ENCODE assay signal across 8 cellular contexts in the genomic region with DNA sequence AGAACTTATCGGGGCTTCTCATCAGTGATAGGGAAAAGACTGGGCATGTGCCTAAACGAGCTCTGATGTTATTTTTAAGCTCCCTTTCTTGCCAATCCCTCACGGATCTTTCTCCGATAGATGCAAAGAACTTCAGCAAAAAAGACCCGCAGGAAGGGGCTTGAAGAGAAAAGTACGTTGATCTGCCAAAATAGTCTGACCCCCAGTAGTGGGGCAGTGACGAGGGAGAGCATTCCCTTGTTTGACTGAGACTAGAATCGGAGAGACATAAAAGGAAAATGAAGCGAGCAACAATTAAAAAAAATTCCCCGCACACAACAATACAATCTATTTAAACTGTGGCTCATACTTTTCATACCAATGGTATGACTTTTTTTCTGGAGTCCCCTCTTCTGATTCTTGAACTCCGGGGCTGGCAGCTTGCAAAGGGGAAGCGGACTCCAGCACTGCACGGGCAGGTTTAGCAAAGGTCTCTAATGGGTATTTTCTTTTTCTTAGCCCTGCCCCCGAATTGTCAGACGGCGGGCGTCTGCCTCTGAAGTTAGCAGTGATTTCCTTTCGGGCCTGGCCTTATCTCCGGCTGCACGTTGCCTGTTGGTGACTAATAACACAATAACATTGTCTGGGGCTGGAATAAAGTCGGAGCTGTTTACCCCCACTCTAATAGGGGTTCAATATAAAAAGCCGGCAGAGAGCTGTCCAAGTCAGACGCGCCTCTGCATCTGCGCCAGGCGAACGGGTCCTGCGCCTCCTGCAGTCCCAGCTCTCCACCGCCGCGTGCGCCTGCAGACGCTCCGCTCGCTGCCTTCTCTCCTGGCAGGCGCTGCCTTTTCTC. TPM values are rescaled to one million over a fixed set of nuclear protein-coding genes. Genes with fewer than 3 reads are reported as not detected.
DNase-seq lines count a peak whose midpoint lies in the region; ATAC-seq, FAIRE-seq and TF ChIP-seq lines count a peak whose summit lies in the region.

A gene (plus strand): TSS at position 707 of the 835 bp plus-strand sequence. CDS start 269 bp downstream, outside the sequence.

- H3K9ac ChIP-seq in KMS-11 (peak within 1 kb of the TSS; percentile 38; the same call in 1 of the 2 replicates), GM12878 (ENCODE audit: control insufficient read depth, insufficient read depth, low read length) (peak within 1 kb of the TSS; percentile 71)

- TF ChIP-seq RAD21 in GM12878 (IDR thresholded peaks at IDR 0.05; ENCODE audit: insufficient read depth, low read depth, low read length) = peak; percentile 50

- TSS peak; percentile 93 for BruUV-seq in GM12878 (replicated peaks; lab: Mats Ljungman, UMichigan)

- CTCF ChIA-PET in GM12878 (lab: Yijun Ruan, JAX) = interaction anchor here (0.5 to 8.6 kb wide), 63 partner anchors 9 to 706 kb away, joined by 3 to 403 read pairs (median 5); no protein-coding TSS in a partner anchor

- H3K36me3 ChIP-seq in KMS-11 (ENCODE audit: insufficient read depth) (no peaks in the 10 kb centered on the region), GM12878 (ENCODE audit: control insufficient read depth in 2 of 2, insufficient read depth in 2 of 2, low read length in 1 of 2) (no peaks in the 10 kb centered on the region), iPS DF 6.9 (ENCODE audit: control insufficient read depth, insufficient read depth, low read length) (no peaks in the 10 kb centered on the region)

- TF ChIP-seq CTCF in KMS-11 (conservative IDR thresholded peaks at IDR 0.05; ENCODE audit: low read depth, low read length) (peak; percentile 54), GM12878 (IDR thresholded peaks at IDR 0.05 in 2 of 3, conservative IDR thresholded peaks at IDR 0.05 in 1 of 3; ENCODE audit: control insufficient read depth in 2 of 3, extremely low read depth in 1 of 3, insufficient read depth in 1 of 3, low read depth in 3 of 3, low read length in 3 of 3) (peak; percentile 51 to 66 (median 55))

- intact Hi-C loops in GM12878 (cut with micrococcal nuclease; ENCODE audit: unreplicated experiment) (loop anchor here (1.0 to 10.0 kb wide), 12 partner anchors 92 to 705 kb away; a partner anchor contains a TSS), sciatic nerve (cut with DNase I) (no loop called here)

- H3K4me3 ChIP-seq in KMS-11 (IDR thresholded peaks at IDR 0.05; ENCODE audit: insufficient read depth, low read depth, low read length) (peak within 1 kb of the TSS; percentile 52), GM12878 (peak within 1 kb of the TSS; percentile 88), iPS DF 6.9 (ENCODE audit: low read length) (peak within 1 kb of the TSS; percentile 36; the same call in 1 of the 2 replicates)

- H3K9me3 ChIP-seq in GM12878 (replicated peaks; ENCODE audit: control insufficient read depth, insufficient read depth, low read length) (no peaks in the 10 kb centered on the region), iPS DF 6.9 (ENCODE audit: control insufficient read depth, insufficient read depth, low read length) (no peaks in the 10 kb centered on the region)

- H3K79me2 ChIP-seq in KMS-11 (ENCODE audit: insufficient read depth, low read depth) (no peaks in the 10 kb centered on the region), GM12878 (ENCODE audit: control insufficient read depth, insufficient read depth, low read length) (peaks cover 13% of the 10 kb centered on the region)

- H4K20me1 ChIP-seq in KMS-11 (ENCODE audit: insufficient read depth) (no peaks in the 10 kb centered on the region), GM12878 (ENCODE audit: control insufficient read depth, insufficient read depth) (no peaks in the 10 kb centered on the region)

- H3K4me2 ChIP-seq in KMS-11 = peak within 1 kb of the TSS; percentile 95
- peak within 1 kb of the TSS; percentile 98 for H3K4me2 ChIP-seq in GM12878 (ENCODE audit: control insufficient read depth, insufficient read depth)

- peak; percentile 74 for FAIRE-seq in GM12878 (lab: Jason Lieb, UNC)

- RAD21 ChIA-PET in GM12878 (lab: Charles Lee; ENCODE audit: unreplicated experiment) = interaction anchor here (0.5 to 10.0 kb wide), 73 partner anchors 9 to 793 kb away, joined by 3 to 384 read pairs (median 4); no protein-coding TSS in a partner anchor

- ATAC-seq in GM21723 (IDR thresholded peaks at IDR 0.05; ENCODE audit: unreplicated experiment) (peak; percentile 86), GM12878 (peak; percentile 84), sciatic nerve (peak; percentile 93)

- peak; percentile 85 for DNase-seq in GM03348 (ENCODE audit: low spot score)
- peak in 4 of 5 donors; percentile 15 to 52 (median 25) for DNase-seq in T-helper 1 cell
- DNase-seq in GM12878 (ENCODE audit: low read depth, low spot score) = peak; percentile 51
- DNase-seq in iPS DF 6.9 (ENCODE audit: low read depth, low spot score) = no peak
- peak; percentile 84 for DNase-seq in sciatic nerve (ENCODE audit: low spot score)
- no peak for DNase-seq in HuH-7.5 (ENCODE audit: low spot score)

- SMC1A ChIA-PET in GM12878 (lab: Charles Lee; ENCODE audit: uncharacterized antibody, unreplicated experiment) = interaction anchor here (0.6 to 7.4 kb wide), 82 partner anchors 9 to 1048 kb away, joined by 3 to 382 read pairs (median 4); no protein-coding TSS in a partner anchor

- under 1% methylated on average over 36 of the region's 36 CpGs for WGBS in GM12878 (ENCODE audit: insufficient coverage, insufficient replicate concordance, low lambda C conversion rate, missing lambda C conversion rate)
- WGBS in iPS DF 6.9 (ENCODE audit: insufficient coverage, insufficient read length) = no CpG with 5 or more reads among the region's 36 CpGs

- POLR2A ChIA-PET in GM12878 (lab: Charles Lee) = interaction anchor here (0.6 to 4.3 kb wide), 9 partner anchors 8 to 692 kb away, joined by 3 to 27 read pairs (median 7); no protein-coding TSS in a partner anchor

- H3K27me3 ChIP-seq in KMS-11 (ENCODE audit: insufficient read depth, low read depth) (no peaks in the 10 kb centered on the region), GM12878 (replicated peaks in 1 of 2; ENCODE audit: control insufficient read depth in 2 of 2, insufficient read depth in 2 of 2, low read length in 1 of 2) (no peaks in the 10 kb centered on the region), iPS DF 6.9 (ENCODE audit: control insufficient read depth, insufficient read depth, low read length) (no peaks in the 10 kb centered on the region)

- H3K27ac ChIP-seq in KMS-11 = no peak within 1 kb of the TSS
- H3K27ac ChIP-seq in GM12878 (ENCODE audit: control insufficient read depth, insufficient read depth) = peak within 1 kb of the TSS; percentile 54
- no peak within 1 kb of the TSS for H3K27ac ChIP-seq in iPS DF 6.9 (ENCODE audit: low read length)

- peaks cover 6% of the 10 kb centered on the region for H3K4me1 ChIP-seq in KMS-11 (ENCODE audit: low read depth, poor library complexity, severe bottlenecking)
- peaks cover 8% of the 10 kb centered on the region for H3K4me1 ChIP-seq in GM12878 (ENCODE audit: control insufficient read depth, insufficient read depth, low read length)
- H3K4me1 ChIP-seq in iPS DF 6.9 (ENCODE audit: control insufficient read depth, insufficient read depth, low read length) = no peaks in the 10 kb centered on the region; the same call in 1 of the 2 replicates

- peak; percentile 57; the same call in 1 of the 2 replicates for TF ChIP-seq POLR2A in GM12878 (IDR thresholded peaks at IDR 0.05; ENCODE audit: low read depth, low read length)

- H2AFZ ChIP-seq in KMS-11 (ENCODE audit: low read depth) = peak within 1 kb of the TSS; percentile 96
- peak within 1 kb of the TSS; percentile 93 for H2AFZ ChIP-seq in GM12878 (ENCODE audit: control insufficient read depth, low read depth, low read length)

- in situ Hi-C loops in GM12878 (cut with MboI) = loop anchor here (5.0 kb wide), 1 partner anchor 638 kb away; no protein-coding TSS in a partner anchor

- no peak; a peak in 1 of 4 replicates for TF ChIP-seq EP300 in GM12878 (IDR thresholded peaks at IDR 0.05; ENCODE audit: borderline replicate concordance in 1 of 2, control insufficient read depth in 1 of 2, low read depth in 2 of 2, low read length in 2 of 2)

TF ChIP-seq in GM12878, 131 proteins besides CTCF, POLR2A, EP300 and RAD21 (continues in another document):
- TF ChIP-seq SUPT20H (IDR thresholded peaks at IDR 0.05; ENCODE audit: borderline replicate concordance, control insufficient read depth, low read depth, low read length) = no peak
- peak; percentile 69; the same call in 1 of the 2 replicates for TF ChIP-seq CBX5 (IDR thresholded peaks at IDR 0.05; ENCODE audit: low read depth)
- no peak for TF ChIP-seq SREBF2 (IDR thresholded peaks at IDR 0.05; ENCODE audit: low read length)
- peak; percentile 39 to 61; a peak in 3 of 4 replicates for TF ChIP-seq BHLHE40 (IDR thresholded peaks at IDR 0.05; ENCODE audit: borderline replicate concordance in 1 of 2, low read depth in 2 of 2, low read length in 1 of 2)
- TF ChIP-seq NBN (IDR thresholded peaks at IDR 0.05) = peak; percentile 63
- TF ChIP-seq POLR2AphosphoS2 (IDR thresholded peaks at IDR 0.05; ENCODE audit: low read depth, low read length) = 0 out of 2 replicates have a peak, but pooled peaks have one; percentile 12
- no peak for TF ChIP-seq BCL11A (IDR thresholded peaks at IDR 0.05; ENCODE audit: low read depth, low read length)
- peak; percentile 72 for TF ChIP-seq EED (IDR thresholded peaks at IDR 0.05; ENCODE audit: low read depth)

RNA-seq across cellular contexts. Expression of the gene that starts here (rescaled TPM):
- total RNA-seq in GM12878 (2013; cell fraction: nucleolus; rRNA removed) = 2.9 and 3.6 TPM in 2 replicates
- total RNA-seq in GM12878 (2014; rRNA removed) = 2.3 and 3.7 TPM in 2 replicates
- 4.1 and 4.2 TPM in 2 replicates for total RNA-seq in GM12878 (2014; rRNA removed; fragmentation: Illumina TruSeq; extraction: Trizol)
- total RNA-seq in GM12878 (2021) = 3.0 and 3.5 TPM in 2 replicates
- 0.96 TPM for polyA plus RNA-seq in GM12878 (2011; ENCODE audit: low read depth)
- polyA plus RNA-seq in GM12878 (2011; rRNA removed) = 6.6 and 9.6 TPM in 2 replicates
- 4.1 and 5.9 TPM in 2 replicates for polyA plus RNA-seq in GM12878 (2011; cell fraction: cytosol; rRNA removed)
- 9.2 and 10.0 TPM in 2 replicates for polyA plus RNA-seq in GM12878 (2011; cell fraction: nucleus; rRNA removed)
- polyA plus RNA-seq in GM12878 (2012) = 1.3 and 1.5 TPM in 2 replicates
- 4.9 and 5.3 TPM in 2 replicates for polyA plus RNA-seq in GM12878 (2014; fragmentation: Illumina TruSeq; extraction: Trizol)
- polyA plus RNA-seq in GM12878 (2014; fragmentation: Nextera tagmentation; extraction: Ambion mirVana) = 1 to 10 TPM; 2.0 to 2.5 TPM
- 2.5 and 2.6 TPM in 2 replicates for polyA plus RNA-seq in GM12878 (2014; rRNA removed)
- polyA plus RNA-seq in GM12878 (2016; fragmentation: Nextera tagmentation; extraction: Ambion mirVana) = 1 to 10 TPM; 2.9 to 3.4 TPM
- polyA minus RNA-seq in GM12878 (2011; rRNA and poly(A)+ RNA removed) = 4.6 and 6.6 TPM in 2 replicates
- 2.3 and 4.1 TPM in 2 replicates for polyA minus RNA-seq in GM12878 (2011; cell fraction: cytosol; rRNA and poly(A)+ RNA removed)
- polyA minus RNA-seq in GM12878 (2011; cell fraction: nucleus; rRNA and poly(A)+ RNA removed) = 3.9 and 5.5 TPM in 2 replicates
- total RNA-seq in sciatic nerve = 35.0 TPM

Comparison
In these comparisons a context has a peak if more than half of its experiments do, and no peak if none do; other contexts are left out.
1. DNase-seq: peak in GM03348 (single experiment), T-helper 1 cell (4 of 5), GM12878 (single experiment) and sciatic nerve (single experiment); none in iPS DF 6.9 (single experiment) and HuH-7.5 (single experiment).
2. H3K4me3 ChIP-seq: peak in every context shown above with its lines; median percentile 88 in GM12878; 52 in KMS-11; 36 in iPS DF 6.9.
3. Peak in every context shown above with its lines, with median percentiles within 50 percentile points of each other: ATAC-seq.